ENCODE assay signal across 8 cellular contexts in the genomic region with DNA sequence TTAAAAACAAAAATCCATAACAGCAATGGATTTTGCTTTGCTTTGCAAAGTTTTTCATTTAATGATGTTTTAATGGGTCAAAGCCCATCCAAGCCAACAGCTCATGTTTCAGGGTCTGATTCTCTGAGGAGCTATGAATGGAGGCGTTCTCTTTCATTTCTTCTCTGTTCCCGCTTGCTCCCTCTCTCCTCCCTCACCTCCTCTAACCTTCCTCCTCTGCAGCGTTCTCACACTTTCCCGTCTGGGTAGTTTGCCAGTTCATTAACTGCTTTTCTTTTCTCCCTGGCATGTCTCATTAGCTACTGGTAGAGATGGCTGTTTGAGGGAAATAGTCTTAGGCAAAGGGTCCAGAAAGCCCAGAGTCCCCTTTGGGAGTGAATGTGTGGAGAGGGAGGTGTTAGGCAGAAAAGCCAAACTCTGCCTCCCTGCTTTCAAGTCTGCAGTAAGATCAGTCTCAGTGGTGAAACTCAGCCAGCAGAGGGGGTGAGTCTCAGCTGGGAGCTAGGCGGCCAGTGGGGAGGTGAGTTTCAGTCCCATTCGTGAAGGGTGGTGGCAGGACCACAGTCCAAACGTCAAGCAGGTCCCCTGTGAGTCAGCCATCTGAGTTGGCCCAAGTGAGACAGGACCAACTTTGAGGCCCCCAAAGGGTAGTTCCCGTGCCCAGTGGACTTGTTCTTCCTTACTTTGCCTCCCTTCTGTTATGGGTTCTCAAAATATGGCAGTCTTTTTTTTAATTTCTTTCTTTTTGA. TPM values are rescaled to one million over a fixed set of nuclear protein-coding genes. Genes with fewer than 3 reads are reported as not detected.
DNase-seq lines count a peak whose midpoint lies in the region; ATAC-seq, FAIRE-seq and TF ChIP-seq lines count a peak whose summit lies in the region.
"Not testable (repeated sequence)": the region's sequence is repeated elsewhere in the genome, so short reads cannot be mapped to it uniquely, and the experiment has no call there.

No MANE protein-coding gene starts in this region.

- not testable (repeated sequence) for H3K9me2 ChIP-seq in hepatocyte (replicated peaks; ENCODE audit: insufficient read depth)

- not testable (repeated sequence) for H3K9me3 ChIP-seq in AG04450 (ENCODE audit: control insufficient read depth, insufficient read depth, low read length); RWPE2 (ENCODE audit: severe bottlenecking); hepatocyte (ENCODE audit: low read depth)

- POLR2A ChIA-PET in AG04450 (lab: Yijun Ruan, JAX), result not testable (repeated sequence)

- H3K27me3 Mint-ChIP-seq in brain, result not testable (repeated sequence)

- H3K36me3 ChIP-seq in RWPE2 (ENCODE audit: low read depth); hepatocyte (replicated peaks; ENCODE audit: insufficient read depth, low read depth): not testable (repeated sequence)

- H3K27ac ChIP-seq in AG04450 (ENCODE audit: low read depth, low read length); RWPE2 (ENCODE audit: poor library complexity, severe bottlenecking): not testable (repeated sequence)
- peak overlapping the region; percentile 62 for H3K27ac ChIP-seq in hepatocyte

- peaks cover 14% of the 10 kb centered on the region for H3K4me1 Mint-ChIP-seq in brain

- WGBS in hepatocyte (ENCODE audit: low lambda C conversion rate, missing lambda C conversion rate), result 49% methylated on average over 8 of the region's 8 CpGs

- ATAC-seq in GM18867 (IDR thresholded peaks at IDR 0.05; ENCODE audit: unreplicated experiment) (peak; percentile 99), HG03354 (IDR thresholded peaks at IDR 0.05; ENCODE audit: poor library complexity, severe bottlenecking, unreplicated experiment) (peak; percentile 99), RWPE2 (ENCODE audit: low read depth) (peak; percentile 82)

- TF ChIP-seq POLR2A in H54 (IDR thresholded peaks at IDR 0.05; ENCODE audit: low read depth, low read length), result not testable (repeated sequence)

- H4K20me1 ChIP-seq in hepatocyte (ENCODE audit: insufficient read depth, poor library complexity, severe bottlenecking), result not testable (repeated sequence)

- peak overlapping the region; percentile 59 for H3K4me2 ChIP-seq in hepatocyte

- H3K4me3 ChIP-seq in AG04450 (ENCODE audit: low read depth, low read length); RWPE2 (ENCODE audit: severe bottlenecking); hepatocyte: not testable (repeated sequence)

- TF ChIP-seq CTCF in AG04450 (IDR thresholded peaks at IDR 0.05; ENCODE audit: low read depth, low read length) (peak; percentile 46), RWPE2 (IDR thresholded peaks at IDR 0.05; ENCODE audit: poor library complexity, severe bottlenecking) (peak; percentile 23), brain (conservative IDR thresholded peaks at IDR 0.05) (peak; percentile 17 to 42), hepatocyte (IDR thresholded peaks at IDR 0.05; ENCODE audit: poor library complexity) (peak; percentile 36)

- H3K36me3 Mint-ChIP-seq in brain, result not testable (repeated sequence)

- DNase-seq in AG04450 (ENCODE audit: low read depth, low spot score); H54 (ENCODE audit: insufficient read length, low spot score); RWPE2 (ENCODE audit: low spot score); hepatocyte (ENCODE audit: low spot score): not testable (repeated sequence)
- peak; percentile 46 for DNase-seq in putamen (ENCODE audit: low spot score)

- FAIRE-seq in H54 (lab: Jason Lieb, UNC), result peak; percentile 91

- not testable (repeated sequence) for H2AFZ ChIP-seq in hepatocyte

- CTCF ChIA-PET in AG04450 (lab: Charles Lee), result interaction anchor here (0.6 to 2.1 kb wide), 10 partner anchors 17 to 143 kb away, joined by 3 to 7 read pairs (median 4); no protein-coding TSS in a partner anchor

- peak overlapping the region; percentile 25 to 73 (median 64) for H3K4me3 Mint-ChIP-seq in brain

- H3K27ac Mint-ChIP-seq in brain, result peak overlapping the region; percentile 7 to 83 (median 65)

- H3K79me2 ChIP-seq in hepatocyte, result peaks cover 18% of the 10 kb centered on the region

- not testable (repeated sequence) for H3K27me3 ChIP-seq in AG04450 (ENCODE audit: control insufficient read depth, insufficient read depth, low read length); RWPE2 (ENCODE audit: insufficient read depth, poor library complexity, severe bottlenecking); hepatocyte

- H3K9me3 Mint-ChIP-seq in brain, result not testable (repeated sequence)

- not testable (repeated sequence) for H3K4me1 ChIP-seq in RWPE2 (ENCODE audit: insufficient read depth, poor library complexity, severe bottlenecking); hepatocyte (ENCODE audit: insufficient read depth)

RNA-seq across cellular contexts. Expression of gene FKBP9, which starts 7.3 kb away (rescaled TPM):
- polyA plus RNA-seq in AG04450 (2011; rRNA removed) (177 and 204 TPM in 2 replicates), brain (ENCODE audit: insufficient read depth, low read depth, low replicate concordance) (36.1 TPM), hepatocyte (81.5 and 88.8 TPM in 2 replicates)
- 180 and 203 TPM in 2 replicates for polyA minus RNA-seq in AG04450 (2011; rRNA and poly(A)+ RNA removed)
- total RNA-seq in hepatocyte, result 91.2 and 109 TPM in 2 replicates
